Comparison of ENCODE assay signal across 22 cellular contexts in the genomic region with DNA sequence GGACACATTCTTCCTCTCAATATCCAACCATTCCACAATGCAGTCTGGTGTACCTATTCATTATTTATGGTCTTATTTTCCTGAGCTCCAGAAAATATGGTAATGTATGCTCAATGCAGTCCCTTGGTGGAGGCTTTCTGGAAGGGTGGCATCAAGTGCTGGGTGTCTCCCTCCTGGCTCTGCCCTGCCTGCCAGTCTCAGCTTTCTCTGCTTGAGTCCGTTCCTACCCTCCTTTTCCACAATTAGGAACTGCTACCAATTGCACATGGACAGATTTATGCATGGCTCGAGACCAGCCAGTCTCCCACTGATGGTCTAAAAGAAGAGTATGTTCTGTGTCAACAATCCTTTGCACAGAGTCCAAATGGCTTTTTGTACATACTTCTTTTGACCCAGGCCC.
A peak's percentile ranks its signal among the peaks of the same experiment; 100 is the strongest.
DNase-seq lines count a peak whose midpoint lies in the region; ATAC-seq and TF ChIP-seq lines count a peak whose summit lies in the region.
"Had no signal": no experiment of that assay in that cellular context is flagged by ENCODE, and none has a peak within 500 bp of the region (broad histone marks: within the 10 kb centered on the region; RNA-seq: fewer than 3 reads in every experiment).

No MANE protein-coding gene starts in this region.

- H3K9me3 ChIP-seq in thoracic aorta, result no peaks in the 10 kb centered on the region

- H3K27ac ChIP-seq in cingulate gyrus (ENCODE audit: low read depth, low read length), result peak overlapping the region; percentile 10
- H3K27ac ChIP-seq in thoracic aorta, result peak overlapping the region; percentile 73 to 84

- H3K36me3 ChIP-seq in thoracic aorta, result no peaks in the 10 kb centered on the region

- peaks cover 21% of the 10 kb centered on the region for H3K27me3 Mint-ChIP-seq in osteocyte (ENCODE audit: unreplicated experiment)
- H3K27me3 Mint-ChIP-seq: activated naive CD4-positive, alpha-beta T cell treated with anti-CD3 and anti-CD28 coated beads, Interleukin-2, amount 10 ng/mL, durations not matched to agents 7 days and 5 days; naive thymus-derived CD4-positive, alpha-beta T cell had no signal

- peak; percentile 42 for ATAC-seq in thoracic aorta (ENCODE audit: insufficient number of reproducible peaks, low FRiP score, low read depth)
- ATAC-seq: naive thymus-derived CD4-positive, alpha-beta T cell had no signal

- in situ Hi-C loops in G401 (cut with HindIII; ENCODE audit: low sequenced_read_pairs), result no loop called here

- peaks cover 9 to 22% of the 10 kb centered on the region in 2 donors for H3K4me1 ChIP-seq in thoracic aorta (ENCODE audit: control insufficient read depth in 1 of 2, low read depth in 2 of 2)

- no peak overlapping the region for H3K4me3 Mint-ChIP-seq in osteocyte (ENCODE audit: unreplicated experiment)
- H3K4me3 Mint-ChIP-seq: activated naive CD4-positive, alpha-beta T cell treated with anti-CD3 and anti-CD28 coated beads, Interleukin-2, amount 10 ng/mL, durations not matched to agents 7 days and 5 days; memory B cell; naive thymus-derived CD4-positive, alpha-beta T cell had no signal

- H3K4me3 ChIP-seq in thoracic aorta, result peak overlapping the region; percentile 44

- peaks cover 19% of the 10 kb centered on the region for H3K4me1 Mint-ChIP-seq in osteocyte (ENCODE audit: unreplicated experiment)
- H3K4me1 Mint-ChIP-seq: activated naive CD4-positive, alpha-beta T cell treated with anti-CD3 and anti-CD28 coated beads, Interleukin-2, amount 10 ng/mL, durations not matched to agents 7 days and 5 days; memory B cell; naive thymus-derived CD4-positive, alpha-beta T cell had no signal

- DNase-seq in G401 (ENCODE audit: low spot score) (peak; percentile 9), osteocyte (ENCODE audit: extremely low spot score, unreplicated experiment) (no peak), thoracic aorta (ENCODE audit: low spot score) (no peak), NCI-H146 (lab: John Stamatoyannopoulos, UW) (no peak), kidney glomerular epithelial cell (lab: John Stamatoyannopoulos, UW) (no peak), erythroblast (lab: John Stamatoyannopoulos, UW) (no peak)
- DNase-seq in activated effector memory CD4-positive, alpha-beta T cell treated with Interleukin-2 at 50 U/mL for 16 hours, result no peak
- DNase-seq: activated CD8-positive, alpha-beta memory T cell treated with anti-CD3 and anti-CD28 coated beads for 24 hours; activated naive CD4-positive, alpha-beta T cell treated with anti-CD3 and anti-CD28 coated beads, Interleukin-2, amount 10 ng/mL, durations not matched to agents 7 days and 5 days; activated T-cell treated with anti-CD3 and anti-CD28 coated beads, Interleukin-2, amount 50 U/mL, for 48 hours; DND-41; effector memory CD4-positive, alpha-beta T cell; glutamatergic neuron; GOT3; naive thymus-derived CD4-positive, alpha-beta T cell; NCI-H1092; NCI-H2081; OCI-M1; right cardiac atrium; Right ventricle myocardium superior had no signal

- peak overlapping the region; percentile 68 for H3K27ac Mint-ChIP-seq in osteocyte (ENCODE audit: unreplicated experiment)
- H3K27ac Mint-ChIP-seq: activated naive CD4-positive, alpha-beta T cell treated with anti-CD3 and anti-CD28 coated beads, Interleukin-2, amount 10 ng/mL, durations not matched to agents 7 days and 5 days; memory B cell; naive thymus-derived CD4-positive, alpha-beta T cell had no signal

- TF ChIP-seq CTCF in osteocyte (IDR thresholded peaks at IDR 0.05) (no peak), thoracic aorta (IDR thresholded peaks at IDR 0.05) (no peak)

- no peaks in the 10 kb centered on the region for H3K9me3 Mint-ChIP-seq in osteocyte (ENCODE audit: unreplicated experiment)
- H3K9me3 Mint-ChIP-seq: memory B cell had no signal

- TF ChIP-seq POLR2A in erythroblast (IDR thresholded peaks at IDR 0.05; ENCODE audit: low read length), result no peak

- H3K27me3 ChIP-seq in thoracic aorta (replicated peaks; ENCODE audit: insufficient read depth), result no peaks in the 10 kb centered on the region

- no peaks in the 10 kb centered on the region for H3K36me3 Mint-ChIP-seq in osteocyte (ENCODE audit: unreplicated experiment)
- H3K36me3 Mint-ChIP-seq: activated naive CD4-positive, alpha-beta T cell treated with anti-CD3 and anti-CD28 coated beads, Interleukin-2, amount 10 ng/mL, durations not matched to agents 7 days and 5 days; memory B cell; naive thymus-derived CD4-positive, alpha-beta T cell had no signal
